ENCODE assay signal across 1 cellular context in the genomic region with DNA sequence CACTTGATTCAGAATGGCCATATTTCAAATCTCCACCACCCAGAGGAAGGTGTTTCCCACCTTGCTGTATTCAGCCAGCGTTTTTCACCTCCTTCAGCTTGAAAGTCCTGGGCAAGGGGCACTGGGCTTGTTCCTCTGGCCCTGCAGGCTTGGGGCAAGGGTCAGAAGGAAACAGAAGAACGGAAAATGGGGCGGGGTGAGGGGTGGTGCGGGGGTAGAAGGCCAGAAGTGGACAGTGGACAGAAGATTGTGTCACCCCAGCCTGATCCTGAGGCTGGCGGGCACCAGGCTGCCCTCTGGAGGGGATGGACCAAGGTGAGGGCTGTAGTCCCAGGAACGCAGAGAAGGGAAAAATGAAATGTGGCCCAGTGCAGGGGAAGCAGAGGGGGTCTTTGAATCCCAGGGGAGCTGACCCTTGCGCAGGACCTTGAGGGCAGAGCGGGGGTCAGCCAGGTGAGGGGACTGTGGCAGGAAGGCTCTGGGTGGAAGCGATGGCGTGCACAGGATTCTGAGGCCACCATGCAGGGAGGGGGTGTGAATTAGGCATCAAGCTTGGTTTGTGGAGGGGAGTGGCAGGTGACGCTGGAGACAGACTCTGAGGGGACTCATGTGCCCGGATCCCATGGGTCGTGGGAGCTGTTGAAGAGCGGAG.
TF ChIP-seq lines count a peak whose summit lies in the region.

No MANE protein-coding gene starts in this region.

TF ChIP-seq in H1, 55 proteins besides CTCF, POLR2A, EP300 and RAD21:
- no peak for TF ChIP-seq SP1 (IDR thresholded peaks at IDR 0.05; ENCODE audit: low read depth, low read length)
- no peak for TF ChIP-seq ATF3 (IDR thresholded peaks at IDR 0.05; ENCODE audit: insufficient read depth, low read depth, low read length)
- TF ChIP-seq TBP (IDR thresholded peaks at IDR 0.05; ENCODE audit: low read depth, low read length), result no peak
- TF ChIP-seq E2F6 (IDR thresholded peaks at IDR 0.05), result no peak
- no peak for TF ChIP-seq NRF1 (IDR thresholded peaks at IDR 0.05; ENCODE audit: low read depth, low read length)
- no peak for TF ChIP-seq SAP30 (IDR thresholded peaks at IDR 0.05; ENCODE audit: insufficient read depth, insufficient replicate concordance, low read length)
- no peak for TF ChIP-seq PHF8 (conservative IDR thresholded peaks at IDR 0.05; ENCODE audit: low read depth, low read length)
